In the genomic region with DNA sequence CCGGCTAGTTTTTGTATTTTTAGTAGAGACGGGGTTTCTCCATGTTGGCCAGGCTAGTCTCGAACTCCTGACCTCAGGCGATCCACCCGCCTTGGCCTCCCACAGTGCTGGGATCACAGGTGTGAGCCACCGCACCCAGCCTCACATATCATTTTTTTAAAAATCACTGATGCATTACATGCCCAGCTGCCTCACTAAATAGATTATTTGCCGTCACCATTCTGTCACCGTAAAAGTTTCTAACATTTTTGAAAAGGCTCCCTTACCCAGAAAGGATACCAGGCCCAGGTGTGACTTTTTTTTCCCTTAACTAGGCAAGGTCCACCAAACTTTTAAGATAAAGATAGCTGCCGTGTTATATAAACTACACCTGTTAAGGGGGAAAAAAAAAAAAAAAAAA, we compare ENCODE assay signal across 8 cellular contexts. TPM values are rescaled to one million over a fixed set of nuclear protein-coding genes. Genes with fewer than 3 reads are reported as not detected.
DNase-seq lines count a peak whose midpoint lies in the region; ATAC-seq, FAIRE-seq and TF ChIP-seq lines count a peak whose summit lies in the region.
"Not testable (repeated sequence)": the region's sequence is repeated elsewhere in the genome, so short reads cannot be mapped to it uniquely, and the experiment has no call there.

No MANE protein-coding gene starts in this region.

- peak overlapping the region; percentile 16; the same call in 1 of the 2 replicates for H3K4me2 ChIP-seq in OCI-LY3 (ENCODE audit: low read length)
- H3K4me2 ChIP-seq in keratinocyte (ENCODE audit: control insufficient read depth, extremely low read depth, insufficient read depth, low read depth, low read length): not testable (repeated sequence)

- H3K27ac Mint-ChIP-seq in activated naive CD8-positive, alpha-beta T cell treated with anti-CD3 and anti-CD28 coated beads for 36 hours: peak overlapping the region; percentile 25
- H3K27ac Mint-ChIP-seq in stimulated activated naive B cell treated with anti-CD40 and anti-IgM and Interleukin-4, amounts not matched to agents 10 μg/mL and 1 μg/mL and 100 μg/mL, for 72 hours: peak overlapping the region; percentile 79

- dilution Hi-C loops in keratinocyte (cut with MboI; ENCODE audit: extremely low pct_ligation_motif_present, low sequenced_read_pairs): not testable (repeated sequence)

- ATAC-seq in GM21447 (IDR thresholded peaks at IDR 0.05; ENCODE audit: unreplicated experiment): peak; percentile 15
- not testable (repeated sequence) for ATAC-seq in stimulated activated naive B cell treated with anti-CD40 and anti-IgM and Interleukin-4, amounts not matched to agents 10 μg/mL and 1 μg/mL and 100 μg/mL, for 72 hours (replicated peaks)

- peak; percentile 4 for DNase-seq in DMS53 treated with DMSO at 0.1 percent for 48 hours (lab: John Stamatoyannopoulos, UW; ENCODE audit: unreplicated experiment)
- peak; percentile 46 for DNase-seq in NCI-H146 (lab: John Stamatoyannopoulos, UW)
- DNase-seq in NCI-H510A treated with DMSO at 0.1 percent for 48 hours (lab: John Stamatoyannopoulos, UW): peak; percentile 7
- not testable (repeated sequence) for DNase-seq in activated naive CD8-positive, alpha-beta T cell treated with anti-CD3 and anti-CD28 coated beads for 36 hours; keratinocyte (ENCODE audit: low read depth, low spot score); stimulated activated naive B cell treated with anti-CD40 and anti-IgM and Interleukin-4, amounts not matched to agents 10 μg/mL and 1 μg/mL and 100 μg/mL, for 72 hours

- H3K4me1 Mint-ChIP-seq in activated naive CD8-positive, alpha-beta T cell treated with anti-CD3 and anti-CD28 coated beads for 36 hours: peaks cover 82% of the 10 kb centered on the region
- H3K4me1 Mint-ChIP-seq in stimulated activated naive B cell treated with anti-CD40 and anti-IgM and Interleukin-4, amounts not matched to agents 10 μg/mL and 1 μg/mL and 100 μg/mL, for 72 hours: peaks cover 50 to 84% of the 10 kb centered on the region in 2 donors

- not testable (repeated sequence) for TF ChIP-seq CTCF in OCI-LY3 (IDR thresholded peaks at IDR 0.05; ENCODE audit: low read depth, low read length); keratinocyte (optimal IDR thresholded peaks at IDR 0.05 in 1 of 3, IDR thresholded peaks at IDR 0.05 in 1 of 3, conservative IDR thresholded peaks at IDR 0.05 in 1 of 3; ENCODE audit: extremely low read depth in 1 of 3, insufficient read depth in 2 of 3, low read length in 3 of 3)

- H3K4me3 Mint-ChIP-seq in activated naive CD8-positive, alpha-beta T cell treated with anti-CD3 and anti-CD28 coated beads for 36 hours: not testable (repeated sequence)
- peak overlapping the region in 1 of 2 donors; percentile 21 for H3K4me3 Mint-ChIP-seq in stimulated activated naive B cell treated with anti-CD40 and anti-IgM and Interleukin-4, amounts not matched to agents 10 μg/mL and 1 μg/mL and 100 μg/mL, for 72 hours

- not testable (repeated sequence) for H3K9ac ChIP-seq in OCI-LY3 (ENCODE audit: low read length); keratinocyte (ENCODE audit: control insufficient read depth, extremely low read depth, insufficient read depth, low read length)

- not testable (repeated sequence) for H3K27me3 ChIP-seq in OCI-LY3 (ENCODE audit: low read depth, low read length); keratinocyte (ENCODE audit: control insufficient read depth, extremely low read depth, insufficient read depth, low read length)

- H3K27me3 Mint-ChIP-seq in activated naive CD8-positive, alpha-beta T cell treated with anti-CD3 and anti-CD28 coated beads for 36 hours; stimulated activated naive B cell treated with anti-CD40 and anti-IgM and Interleukin-4, amounts not matched to agents 10 μg/mL and 1 μg/mL and 100 μg/mL, for 72 hours: not testable (repeated sequence)

- peaks cover 80% of the 10 kb centered on the region for H4K20me1 ChIP-seq in OCI-LY3 (ENCODE audit: insufficient read depth, low read length)
- not testable (repeated sequence) for H4K20me1 ChIP-seq in keratinocyte (ENCODE audit: control insufficient read depth, extremely low read depth, insufficient read depth, low read length)

- H3K27ac ChIP-seq in OCI-LY3 (ENCODE audit: low read length): not testable (repeated sequence)
- H3K27ac ChIP-seq in keratinocyte (ENCODE audit: control insufficient read depth, insufficient read depth, low read length): peak overlapping the region; percentile 22

- not testable (repeated sequence) for H3K36me3 ChIP-seq in OCI-LY3 (replicated peaks; ENCODE audit: low read depth, low read length); keratinocyte (ENCODE audit: control insufficient read depth in 2 of 2, extremely low read depth in 1 of 2, insufficient read depth in 2 of 2, low read length in 2 of 2)

- not testable (repeated sequence) for H3K9me3 Mint-ChIP-seq in activated naive CD8-positive, alpha-beta T cell treated with anti-CD3 and anti-CD28 coated beads for 36 hours; stimulated activated naive B cell treated with anti-CD40 and anti-IgM and Interleukin-4, amounts not matched to agents 10 μg/mL and 1 μg/mL and 100 μg/mL, for 72 hours

- not testable (repeated sequence) for H3K4me3 ChIP-seq in OCI-LY3 (ENCODE audit: low read length); keratinocyte (ENCODE audit: control insufficient read depth in 2 of 3, extremely low read depth in 1 of 3, insufficient read depth in 2 of 3, low read depth in 1 of 3, low read length in 3 of 3)

- not testable (repeated sequence) for FAIRE-seq in keratinocyte (lab: Jason Lieb, UNC)

- H3K9me1 ChIP-seq in keratinocyte (ENCODE audit: control insufficient read depth, extremely low read depth, insufficient read depth, low read length): not testable (repeated sequence)

- not testable (repeated sequence) for H2AFZ ChIP-seq in OCI-LY3 (ENCODE audit: low read depth, low read length); keratinocyte (ENCODE audit: control insufficient read depth, low read length)

- H3K9me3 ChIP-seq in OCI-LY3 (ENCODE audit: insufficient read depth, low read length); keratinocyte (ENCODE audit: control insufficient read depth, low read depth, low read length): not testable (repeated sequence)

- H3K79me2 ChIP-seq in OCI-LY3 (ENCODE audit: low read length) (peaks cover 90% of the 10 kb centered on the region), keratinocyte (ENCODE audit: control insufficient read depth, insufficient read depth, low read length) (peaks cover 91% of the 10 kb centered on the region)

- peaks cover 46% of the 10 kb centered on the region for H3K36me3 Mint-ChIP-seq in activated naive CD8-positive, alpha-beta T cell treated with anti-CD3 and anti-CD28 coated beads for 36 hours
- H3K36me3 Mint-ChIP-seq in stimulated activated naive B cell treated with anti-CD40 and anti-IgM and Interleukin-4, amounts not matched to agents 10 μg/mL and 1 μg/mL and 100 μg/mL, for 72 hours: peaks cover 6 to 11% of the 10 kb centered on the region in 2 donors

- H3K4me1 ChIP-seq in OCI-LY3 (ENCODE audit: low read length): peaks cover 68% of the 10 kb centered on the region
- peaks cover 34% of the 10 kb centered on the region for H3K4me1 ChIP-seq in keratinocyte (ENCODE audit: control insufficient read depth, extremely low read depth, insufficient read depth, low read length)

RNA-seq across cellular contexts. Expression of gene CCDC6, which starts 30.1 kb away (rescaled TPM):
- total RNA-seq in activated naive CD8-positive, alpha-beta T cell treated with anti-CD3 and anti-CD28 coated beads for 36 hours: 10 to 100 TPM; 45.5 to 47.5 TPM
- 33.1 to 46.5 TPM (median 34.8 TPM) in 3 replicates for polyA plus RNA-seq in keratinocyte
- 16.9 TPM for polyA plus RNA-seq in keratinocyte (2011; ENCODE audit: low read depth)
- 35.8 and 62.9 TPM in 2 replicates for polyA plus RNA-seq in keratinocyte (2011; cell fraction: cytosol; rRNA removed)
- 28.2 and 30.2 TPM in 2 replicates for polyA plus RNA-seq in keratinocyte (2011; cell fraction: nucleus; rRNA removed)
- 28.0 and 31.4 TPM in 2 replicates for polyA plus RNA-seq in keratinocyte (2012; ENCODE audit: low replicate concordance)
- 25.4 to 88.4 TPM (median 64.0 TPM) in 3 replicates for polyA minus RNA-seq in keratinocyte
- 70.2 TPM for polyA minus RNA-seq in keratinocyte (2011; cell fraction: cytosol; rRNA and poly(A)+ RNA removed)
- polyA minus RNA-seq in keratinocyte (2011; cell fraction: nucleus; rRNA and poly(A)+ RNA removed): 33.1 and 66.2 TPM in 2 replicates
